In the genomic region with DNA sequence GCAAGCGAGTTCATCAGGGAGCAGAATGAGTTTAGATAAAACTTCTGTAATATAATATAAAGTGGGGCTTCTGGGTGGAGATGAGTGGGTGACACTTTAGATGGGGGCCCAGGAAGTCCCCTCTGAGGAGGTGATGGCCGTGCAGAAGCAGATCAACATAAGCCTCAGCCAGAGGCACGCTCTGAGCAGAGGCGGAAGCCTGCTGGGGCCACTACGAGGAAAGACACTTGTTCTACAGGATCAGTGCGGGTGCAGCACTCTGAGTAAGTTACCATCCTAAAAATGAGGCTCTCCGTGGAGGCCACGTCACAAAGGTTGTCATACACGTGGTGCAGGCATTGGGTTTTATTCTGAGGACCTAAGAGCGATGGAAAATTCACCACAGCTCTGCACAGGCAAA, we compare ENCODE assay signal across 1 cellular context.
A peak's percentile ranks its signal among the peaks of the same experiment; 100 is the strongest.
TF ChIP-seq lines count a peak whose summit lies in the region.

No MANE protein-coding gene starts in this region.

TF ChIP-seq in HepG2, 621 proteins besides CTCF, POLR2A, EP300 and RAD21:
- TF ChIP-seq, protein P1, sequence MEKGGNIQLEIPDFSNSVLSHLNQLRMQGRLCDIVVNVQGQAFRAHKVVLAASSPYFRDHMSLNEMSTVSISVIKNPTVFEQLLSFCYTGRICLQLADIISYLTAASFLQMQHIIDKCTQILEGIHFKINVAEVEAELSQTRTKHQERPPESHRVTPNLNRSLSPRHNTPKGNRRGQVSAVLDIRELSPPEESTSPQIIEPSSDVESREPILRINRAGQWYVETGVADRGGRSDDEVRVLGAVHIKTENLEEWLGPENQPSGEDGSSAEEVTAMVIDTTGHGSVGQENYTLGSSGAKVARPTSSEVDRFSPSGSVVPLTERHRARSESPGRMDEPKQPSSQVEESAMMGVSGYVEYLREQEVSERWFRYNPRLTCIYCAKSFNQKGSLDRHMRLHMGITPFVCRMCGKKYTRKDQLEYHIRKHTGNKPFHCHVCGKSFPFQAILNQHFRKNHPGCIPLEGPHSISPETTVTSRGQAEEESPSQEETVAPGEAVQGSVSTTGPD (CRISPR knock-in tag; IDR thresholded peaks at IDR 0.05): no peak
- TF ChIP-seq CHCHD3 (CRISPR knock-in tag; IDR thresholded peaks at IDR 0.05) (no peak), ZNF557 (CRISPR knock-in tag; IDR thresholded peaks at IDR 0.05) (no peak), MEIS1 (CRISPR knock-in tag; IDR thresholded peaks at IDR 0.05; ENCODE audit: borderline replicate concordance) (no peak), HNRNPUL1 (IDR thresholded peaks at IDR 0.05; ENCODE audit: low read depth, low read length) (no peak), CREB1 (IDR thresholded peaks at IDR 0.05) (peak; percentile 78), CREB1 (CRISPR knock-in tag; IDR thresholded peaks at IDR 0.05) (no peak), ZNF879 (CRISPR knock-in tag; IDR thresholded peaks at IDR 0.05) (no peak), ZNF383 (CRISPR knock-in tag; IDR thresholded peaks at IDR 0.05; ENCODE audit: borderline replicate concordance) (no peak)
- TF ChIP-seq, protein P2, sequence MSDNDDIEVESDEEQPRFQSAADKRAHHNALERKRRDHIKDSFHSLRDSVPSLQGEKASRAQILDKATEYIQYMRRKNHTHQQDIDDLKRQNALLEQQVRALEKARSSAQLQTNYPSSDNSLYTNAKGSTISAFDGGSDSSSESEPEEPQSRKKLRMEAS (IDR thresholded peaks at IDR 0.05): no peak
- TF ChIP-seq, protein P3, sequence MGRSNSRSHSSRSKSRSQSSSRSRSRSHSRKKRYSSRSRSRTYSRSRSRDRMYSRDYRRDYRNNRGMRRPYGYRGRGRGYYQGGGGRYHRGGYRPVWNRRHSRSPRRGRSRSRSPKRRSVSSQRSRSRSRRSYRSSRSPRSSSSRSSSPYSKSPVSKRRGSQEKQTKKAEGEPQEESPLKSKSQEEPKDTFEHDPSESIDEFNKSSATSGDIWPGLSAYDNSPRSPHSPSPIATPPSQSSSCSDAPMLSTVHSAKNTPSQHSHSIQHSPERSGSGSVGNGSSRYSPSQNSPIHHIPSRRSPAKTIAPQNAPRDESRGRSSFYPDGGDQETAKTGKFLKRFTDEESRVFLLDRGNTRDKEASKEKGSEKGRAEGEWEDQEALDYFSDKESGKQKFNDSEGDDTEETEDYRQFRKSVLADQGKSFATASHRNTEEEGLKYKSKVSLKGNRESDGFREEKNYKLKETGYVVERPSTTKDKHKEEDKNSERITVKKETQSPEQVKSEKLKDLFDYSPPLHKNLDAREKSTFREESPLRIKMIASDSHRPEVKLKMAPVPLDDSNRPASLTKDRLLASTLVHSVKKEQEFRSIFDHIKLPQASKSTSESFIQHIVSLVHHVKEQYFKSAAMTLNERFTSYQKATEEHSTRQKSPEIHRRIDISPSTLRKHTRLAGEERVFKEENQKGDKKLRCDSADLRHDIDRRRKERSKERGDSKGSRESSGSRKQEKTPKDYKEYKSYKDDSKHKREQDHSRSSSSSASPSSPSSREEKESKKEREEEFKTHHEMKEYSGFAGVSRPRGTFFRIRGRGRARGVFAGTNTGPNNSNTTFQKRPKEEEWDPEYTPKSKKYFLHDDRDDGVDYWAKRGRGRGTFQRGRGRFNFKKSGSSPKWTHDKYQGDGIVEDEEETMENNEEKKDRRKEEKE (IDR thresholded peaks at IDR 0.05): no peak
- TF ChIP-seq, protein P4, sequence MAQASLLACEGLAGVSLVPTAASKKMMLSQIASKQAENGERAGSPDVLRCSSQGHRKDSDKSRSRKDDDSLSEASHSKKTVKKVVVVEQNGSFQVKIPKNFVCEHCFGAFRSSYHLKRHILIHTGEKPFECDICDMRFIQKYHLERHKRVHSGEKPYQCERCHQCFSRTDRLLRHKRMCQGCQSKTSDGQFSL (CRISPR knock-in tag; IDR thresholded peaks at IDR 0.05): no peak
- TF ChIP-seq, protein P5, sequence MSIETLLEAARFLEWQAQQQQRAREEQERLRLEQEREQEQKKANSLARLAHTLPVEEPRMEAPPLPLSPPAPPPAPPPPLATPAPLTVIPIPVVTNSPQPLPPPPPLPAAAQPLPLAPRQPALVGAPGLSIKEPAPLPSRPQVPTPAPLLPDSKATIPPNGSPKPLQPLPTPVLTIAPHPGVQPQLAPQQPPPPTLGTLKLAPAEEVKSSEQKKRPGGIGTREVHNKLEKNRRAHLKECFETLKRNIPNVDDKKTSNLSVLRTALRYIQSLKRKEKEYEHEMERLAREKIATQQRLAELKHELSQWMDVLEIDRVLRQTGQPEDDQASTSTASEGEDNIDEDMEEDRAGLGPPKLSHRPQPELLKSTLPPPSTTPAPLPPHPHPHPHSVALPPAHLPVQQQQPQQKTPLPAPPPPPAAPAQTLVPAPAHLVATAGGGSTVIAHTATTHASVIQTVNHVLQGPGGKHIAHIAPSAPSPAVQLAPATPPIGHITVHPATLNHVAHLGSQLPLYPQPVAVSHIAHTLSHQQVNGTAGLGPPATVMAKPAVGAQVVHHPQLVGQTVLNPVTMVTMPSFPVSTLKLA (IDR thresholded peaks at IDR 0.05): peak; percentile 45; the same call in 1 of the 2 replicates
